Comparison of ENCODE assay signal across 18 cellular contexts in genomic region chr5:56303511-56303910, GRCh38.
"Had no signal": no experiment of that assay in that cellular context is flagged by ENCODE, and none has a peak within 500 bp of the region (broad histone marks: within the 10 kb centered on the region; RNA-seq: fewer than 3 reads in every experiment).

No MANE protein-coding gene starts in this region.

- H3K9me3 ChIP-seq: neutrophil, vagina had no signal

- ATAC-seq: activated CD8-positive, alpha-beta T cell treated with anti-CD3 and anti-CD28 coated beads, Interleukin-2, amount 10 ng/mL, durations not matched to agents 7 days and 5 days; lower lobe of right lung; naive thymus-derived CD8-positive, alpha-beta T cell had no signal

- DNase-seq: activated CD4-positive, alpha-beta T cell treated with anti-CD3 and anti-CD28 coated beads for 4 hours; activated CD8-positive, alpha-beta memory T cell treated with anti-CD3 and anti-CD28 coated beads, Interleukin-2, amount 50 U/mL, for 48 hours; activated CD8-positive, alpha-beta T cell treated with anti-CD3 and anti-CD28 coated beads, Interleukin-2, amount 10 ng/mL, durations not matched to agents 7 days and 5 days; activated naive CD4-positive, alpha-beta T cell treated with Interleukin-2 at 50 U/mL for 16 hours; central memory CD4-positive, alpha-beta T cell; esophagus squamous epithelium; foreskin fibroblast; glutamatergic neuron; lower lobe of right lung; naive thymus-derived CD8-positive, alpha-beta T cell; posterior cingulate gyrus; T-helper 9 cell; tibial artery; WERI-Rb-1 had no signal

- H3K27me3 Mint-ChIP-seq: naive thymus-derived CD8-positive, alpha-beta T cell had no signal

- H3K27ac Mint-ChIP-seq: activated CD8-positive, alpha-beta T cell treated with anti-CD3 and anti-CD28 coated beads, Interleukin-2, amount 10 ng/mL, durations not matched to agents 7 days and 5 days; activated T-helper 1 cell treated with anti-CD3 and anti-CD28 coated beads, Interleukin-12 subunit alpha, Interleukin-12 subunit beta, Interleukin-2, Interleukin-4 antibody, amounts not matched to agents 30 ng/mL and 10 ng/mL and 1 ng/mL, durations not matched to agents 14 hours and 24 hours and 36 hours; naive thymus-derived CD8-positive, alpha-beta T cell had no signal

- H3K4me3 ChIP-seq: esophagus squamous epithelium, lower lobe of right lung, skin epidermis, tibial artery, vagina had no signal

- H3K27me3 ChIP-seq: esophagus squamous epithelium, neutrophil, tibial artery, vagina had no signal

- H3K4me3 Mint-ChIP-seq: activated CD8-positive, alpha-beta T cell treated with anti-CD3 and anti-CD28 coated beads, Interleukin-2, amount 10 ng/mL, durations not matched to agents 7 days and 5 days; activated T-helper 1 cell treated with anti-CD3 and anti-CD28 coated beads, Interleukin-12 subunit alpha, Interleukin-12 subunit beta, Interleukin-2, Interleukin-4 antibody, amounts not matched to agents 30 ng/mL and 10 ng/mL and 1 ng/mL, durations not matched to agents 14 hours and 24 hours and 36 hours; naive thymus-derived CD8-positive, alpha-beta T cell had no signal

- H3K4me1 ChIP-seq: lower lobe of right lung had no signal

- H3K36me3 ChIP-seq: esophagus squamous epithelium, lower lobe of right lung, neutrophil, tibial artery, vagina, WERI-Rb-1 had no signal

- H3K27ac ChIP-seq: esophagus squamous epithelium, lower lobe of right lung, neutrophil, skin epidermis, tibial artery, vagina, WERI-Rb-1 had no signal

- H3K4me1 Mint-ChIP-seq: naive thymus-derived CD8-positive, alpha-beta T cell had no signal
